ENCODE assay signal across 1 cellular context in genomic region chr22:30250039-30250565, GRCh38.
TF ChIP-seq lines count a peak whose summit lies in the region.

No MANE protein-coding gene starts in this region.

TF ChIP-seq in HepG2, 621 proteins besides CTCF, POLR2A, EP300 and RAD21:
- no peak for TF ChIP-seq TEAD3 (CRISPR knock-in tag; optimal IDR thresholded peaks at IDR 0.05; ENCODE audit: borderline replicate concordance)
- TF ChIP-seq ZNF629 (CRISPR knock-in tag; conservative IDR thresholded peaks at IDR 0.05), result peak; percentile 90
